Comparison of ENCODE assay signal across 13 cellular contexts in the genomic region with DNA sequence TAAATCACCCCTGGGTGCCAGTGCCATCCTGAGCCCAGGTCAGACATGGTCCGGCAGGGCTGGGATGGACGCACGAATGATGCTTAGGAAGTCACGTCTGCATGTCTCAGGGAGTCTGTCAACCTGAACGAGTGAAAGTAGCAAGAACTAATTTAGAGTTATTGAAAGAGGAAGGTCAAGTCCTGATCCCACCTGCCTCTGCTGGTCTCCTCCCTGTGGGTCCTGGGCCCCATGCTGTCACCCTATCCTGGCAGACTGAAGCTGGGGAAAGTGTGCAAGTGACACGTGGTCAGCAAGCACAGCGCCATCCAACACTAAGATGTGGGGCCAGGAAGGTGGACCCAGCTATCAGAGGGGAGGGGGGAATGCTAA. TPM values are rescaled to one million over a fixed set of nuclear protein-coding genes. Genes with fewer than 3 reads are reported as not detected.
DNase-seq lines count a peak whose midpoint lies in the region; ATAC-seq, FAIRE-seq and TF ChIP-seq lines count a peak whose summit lies in the region.
"Had no signal": no experiment of that assay in that cellular context is flagged by ENCODE, and none has a peak within 500 bp of the region (broad histone marks: within the 10 kb centered on the region; RNA-seq: fewer than 3 reads in every experiment).

No MANE protein-coding gene starts in this region.

- H3K9me3 ChIP-seq in GM12878 (replicated peaks; ENCODE audit: control insufficient read depth, insufficient read depth, low read length): no peaks in the 10 kb centered on the region
- no peaks in the 10 kb centered on the region for H3K9me3 ChIP-seq in thyroid gland

- DNase-seq in GM20000 (ENCODE audit: low spot score) (peak; percentile 82), GM12878 (ENCODE audit: low read depth, low spot score) (peak; percentile 89), thyroid gland (no peak), GM19240 (ENCODE audit: insufficient read length, low spot score) (no peak), T-helper 1 cell (no peak)
- DNase-seq in stimulated activated CD4-positive, alpha-beta T cell treated with anti-CD3 and anti-CD28 coated beads, Interleukin-1b, Interleukin-23, amount 100 ng/mL, for 48 hours: no peak
- DNase-seq: activated T-cell treated with anti-CD3 and anti-CD28 coated beads, Interleukin-2, amount 50 U/mL, for 1 hour; SIG-M5; WERI-Rb-1 had no signal

- H2AFZ ChIP-seq in GM12878 (ENCODE audit: control insufficient read depth, low read depth, low read length): peak overlapping the region; percentile 64

- TF ChIP-seq POLR2A in GM12878 (IDR thresholded peaks at IDR 0.05; ENCODE audit: low read depth, low read length) (peak; percentile 61; the same call in 1 of the 2 replicates), thyroid gland (IDR thresholded peaks at IDR 0.05) (no peak)

- no peak for TF ChIP-seq RAD21 in GM12878 (IDR thresholded peaks at IDR 0.05; ENCODE audit: insufficient read depth, low read depth, low read length)

- peak in 1 of 2 experiments; percentile 37; a peak in 1 of 4 replicates for TF ChIP-seq EP300 in GM12878 (IDR thresholded peaks at IDR 0.05; ENCODE audit: borderline replicate concordance in 1 of 2, control insufficient read depth in 1 of 2, low read depth in 2 of 2, low read length in 2 of 2)

- peaks cover 40% of the 10 kb centered on the region for H3K79me2 ChIP-seq in GM12878 (ENCODE audit: control insufficient read depth, insufficient read depth, low read length)

- peak overlapping the region; percentile 87 for H3K4me3 ChIP-seq in GM12878
- no peak overlapping the region for H3K4me3 ChIP-seq in thyroid gland (replicated peaks in 1 of 3)

- peak overlapping the region; percentile 87 for H3K9ac ChIP-seq in GM12878 (ENCODE audit: control insufficient read depth, insufficient read depth, low read length)

- RAD21 ChIA-PET in GM12878 (lab: Charles Lee; ENCODE audit: unreplicated experiment): interaction anchor here (0.6 to 5.4 kb wide), 9 partner anchors 8 to 320 kb away, joined by 3 to 56 read pairs (median 4); no protein-coding TSS in a partner anchor

- POLR2A ChIA-PET in GM12878 (lab: Charles Lee): interaction anchor here (0.6 to 5.8 kb wide), 8 partner anchors 8 to 191 kb away, joined by 3 to 58 read pairs (median 6); no protein-coding TSS in a partner anchor

- H3K36me3 ChIP-seq in GM12878 (ENCODE audit: control insufficient read depth in 2 of 2, insufficient read depth in 2 of 2, low read length in 1 of 2) (no peaks in the 10 kb centered on the region), thyroid gland (no peaks in the 10 kb centered on the region)
- H3K36me3 ChIP-seq: WERI-Rb-1 had no signal

- intact Hi-C loops in GM12878 (cut with micrococcal nuclease; ENCODE audit: unreplicated experiment) (loop anchor here (5.0 to 10.0 kb wide), 2 partner anchors 130 to 272 kb away; a partner anchor contains a TSS), thyroid gland (cut with DNase I) (no loop called here)

- SMC1A ChIA-PET in GM12878 (lab: Charles Lee; ENCODE audit: uncharacterized antibody, unreplicated experiment): interaction anchor here (0.6 to 7.6 kb wide), 12 partner anchors 9 to 418 kb away, joined by 3 to 42 read pairs (median 3); no protein-coding TSS in a partner anchor

- ATAC-seq in GM18499 (IDR thresholded peaks at IDR 0.05; ENCODE audit: insufficient read depth, unreplicated experiment) (peak; percentile 66), HG02973 (IDR thresholded peaks at IDR 0.05; ENCODE audit: unreplicated experiment) (peak; percentile 44), GM12878 (peak; percentile 60)

- H3K4me1 ChIP-seq in GM12878 (ENCODE audit: control insufficient read depth, insufficient read depth, low read length) (peaks cover 32% of the 10 kb centered on the region), thyroid gland (peaks cover 5% of the 10 kb centered on the region in 2 donors)

- no TSS peak for BruUV-seq in GM12878 (replicated peaks; lab: Mats Ljungman, UMichigan)

- peak overlapping the region; percentile 96 for H3K4me2 ChIP-seq in GM12878 (ENCODE audit: control insufficient read depth, insufficient read depth)

- H3K27me3 ChIP-seq in GM12878 (replicated peaks in 1 of 2; ENCODE audit: control insufficient read depth in 2 of 2, insufficient read depth in 2 of 2, low read length in 1 of 2) (no peaks in the 10 kb centered on the region), thyroid gland (no peaks in the 10 kb centered on the region)

- peak; percentile 78 for FAIRE-seq in GM12878 (lab: Jason Lieb, UNC)
- FAIRE-seq: G401.6 had no signal

- CTCF ChIA-PET in GM12878 (lab: Yijun Ruan, JAX): interaction anchor here (0.6 to 7.5 kb wide), 7 partner anchors 13 to 524 kb away, joined by 3 to 74 read pairs (median 7); no protein-coding TSS in a partner anchor

- TF ChIP-seq CTCF in GM20000 (IDR thresholded peaks at IDR 0.05; ENCODE audit: extremely low read depth, missing control alignments): no peak
- TF ChIP-seq CTCF in GM12878 (IDR thresholded peaks at IDR 0.05 in 2 of 3, conservative IDR thresholded peaks at IDR 0.05 in 1 of 3; ENCODE audit: control insufficient read depth in 2 of 3, extremely low read depth in 1 of 3, insufficient read depth in 1 of 3, low read depth in 3 of 3, low read length in 3 of 3): no peak
- no peak for TF ChIP-seq CTCF in thyroid gland (IDR thresholded peaks at IDR 0.05)

- no peaks in the 10 kb centered on the region for H4K20me1 ChIP-seq in GM12878 (ENCODE audit: control insufficient read depth, insufficient read depth)

- H3K27ac ChIP-seq in GM12878 (ENCODE audit: control insufficient read depth, insufficient read depth) (peak overlapping the region; percentile 91), thyroid gland (no peak overlapping the region)
- H3K27ac ChIP-seq: epithelial cell of prostate had no signal

- 2% methylated on average over 7 of the region's 7 CpGs for WGBS in GM12878 (ENCODE audit: insufficient coverage, insufficient replicate concordance, low lambda C conversion rate, missing lambda C conversion rate)
- 78 to 83% methylated on average over 7 of the region's 7 CpGs for WGBS in thyroid gland, 2 donors

- in situ Hi-C loops in GM12878 (cut with MboI): no loop called here

TF ChIP-seq in GM12878, 131 proteins besides CTCF, POLR2A, EP300 and RAD21 (continues in another document):
- TF ChIP-seq TBL1XR1 (IDR thresholded peaks at IDR 0.05; ENCODE audit: low read depth, low read length) (no peak), ASH2L (IDR thresholded peaks at IDR 0.05; ENCODE audit: borderline replicate concordance, low read depth) (no peak), GABPA (IDR thresholded peaks at IDR 0.05; ENCODE audit: low read depth) (no peak), TAF1 (IDR thresholded peaks at IDR 0.05; ENCODE audit: borderline replicate concordance, low read depth, low read length) (peak; percentile 29; the same call in 1 of the 2 replicates), TCF3 (IDR thresholded peaks at IDR 0.05; ENCODE audit: borderline replicate concordance, insufficient read depth, low read depth, low read length) (no peak), RAD51 (IDR thresholded peaks at IDR 0.05) (peak; percentile 83; the same call in 1 of the 2 replicates)
- TF ChIP-seq, protein P1, sequence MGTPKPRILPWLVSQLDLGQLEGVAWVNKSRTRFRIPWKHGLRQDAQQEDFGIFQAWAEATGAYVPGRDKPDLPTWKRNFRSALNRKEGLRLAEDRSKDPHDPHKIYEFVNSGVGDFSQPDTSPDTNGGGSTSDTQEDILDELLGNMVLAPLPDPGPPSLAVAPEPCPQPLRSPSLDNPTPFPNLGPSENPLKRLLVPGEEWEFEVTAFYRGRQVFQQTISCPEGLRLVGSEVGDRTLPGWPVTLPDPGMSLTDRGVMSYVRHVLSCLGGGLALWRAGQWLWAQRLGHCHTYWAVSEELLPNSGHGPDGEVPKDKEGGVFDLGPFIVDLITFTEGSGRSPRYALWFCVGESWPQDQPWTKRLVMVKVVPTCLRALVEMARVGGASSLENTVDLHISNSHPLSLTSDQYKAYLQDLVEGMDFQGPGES (IDR thresholded peaks at IDR 0.05): no peak
- TF ChIP-seq, protein P2, sequence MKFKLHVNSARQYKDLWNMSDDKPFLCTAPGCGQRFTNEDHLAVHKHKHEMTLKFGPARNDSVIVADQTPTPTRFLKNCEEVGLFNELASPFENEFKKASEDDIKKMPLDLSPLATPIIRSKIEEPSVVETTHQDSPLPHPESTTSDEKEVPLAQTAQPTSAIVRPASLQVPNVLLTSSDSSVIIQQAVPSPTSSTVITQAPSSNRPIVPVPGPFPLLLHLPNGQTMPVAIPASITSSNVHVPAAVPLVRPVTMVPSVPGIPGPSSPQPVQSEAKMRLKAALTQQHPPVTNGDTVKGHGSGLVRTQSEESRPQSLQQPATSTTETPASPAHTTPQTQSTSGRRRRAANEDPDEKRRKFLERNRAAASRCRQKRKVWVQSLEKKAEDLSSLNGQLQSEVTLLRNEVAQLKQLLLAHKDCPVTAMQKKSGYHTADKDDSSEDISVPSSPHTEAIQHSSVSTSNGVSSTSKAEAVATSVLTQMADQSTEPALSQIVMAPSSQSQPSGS (IDR thresholded peaks at IDR 0.05; ENCODE audit: low read length): no peak
- TF ChIP-seq, protein P3, sequence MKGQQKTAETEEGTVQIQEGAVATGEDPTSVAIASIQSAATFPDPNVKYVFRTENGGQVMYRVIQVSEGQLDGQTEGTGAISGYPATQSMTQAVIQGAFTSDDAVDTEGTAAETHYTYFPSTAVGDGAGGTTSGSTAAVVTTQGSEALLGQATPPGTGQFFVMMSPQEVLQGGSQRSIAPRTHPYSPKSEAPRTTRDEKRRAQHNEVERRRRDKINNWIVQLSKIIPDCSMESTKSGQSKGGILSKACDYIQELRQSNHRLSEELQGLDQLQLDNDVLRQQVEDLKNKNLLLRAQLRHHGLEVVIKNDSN (IDR thresholded peaks at IDR 0.05; ENCODE audit: borderline replicate concordance, extremely low read length, insufficient read depth, low read depth, low read length): no peak

RNA-seq across cellular contexts. Expression of a gene that starts 26.1 kb away (rescaled TPM):
- 3.4 and 3.5 TPM in 2 replicates for total RNA-seq in GM12878 (2013; cell fraction: nucleolus; rRNA removed)
- total RNA-seq in GM12878 (2014; rRNA removed) (0.11 and 0.23 TPM in 2 replicates), GM12878 (2014; rRNA removed; fragmentation: Illumina TruSeq; extraction: Trizol) (0.04 and 0.05 TPM in 2 replicates), GM12878 (2021) (0.08 TPM in 1 of 2 replicates, not detected in the other), thyroid gland (10 to 100 TPM; 17.2 to 28.1 (median 23.6) TPM)
- 0.12 TPM for polyA plus RNA-seq in GM12878 (2011; ENCODE audit: low read depth)
- polyA plus RNA-seq in GM12878 (2011; rRNA removed) (0.29 and 0.62 TPM in 2 replicates), GM12878 (2014; fragmentation: Illumina TruSeq; extraction: Trizol) (0.05 TPM in 1 of 2 replicates, not detected in the other), GM12878 (2014; fragmentation: Nextera tagmentation; extraction: Ambion mirVana) (not detected), GM12878 (2014; rRNA removed) (0.04 and 0.05 TPM in 2 replicates), GM12878 (2016; fragmentation: Nextera tagmentation; extraction: Ambion mirVana) (not detected)
- 0.46 and 0.59 TPM in 2 replicates for polyA plus RNA-seq in GM12878 (2011; cell fraction: cytosol; rRNA removed)
- 0.97 and 1.3 TPM in 2 replicates for polyA plus RNA-seq in GM12878 (2011; cell fraction: nucleus; rRNA removed)
- polyA plus RNA-seq in GM12878 (2012): 0.28 and 0.35 TPM in 2 replicates
- polyA minus RNA-seq in GM12878 (2011; rRNA and poly(A)+ RNA removed): 2.4 TPM in 2 replicates
- 0.31 and 0.80 TPM in 2 replicates for polyA minus RNA-seq in GM12878 (2011; cell fraction: cytosol; rRNA and poly(A)+ RNA removed)
- polyA minus RNA-seq in GM12878 (2011; cell fraction: nucleus; rRNA and poly(A)+ RNA removed): 3.1 and 3.7 TPM in 2 replicates

Comparison
In these comparisons a context has a peak if more than half of its experiments do, and no peak if none do; other contexts are left out.
1. DNase-seq: peak in GM20000 (single experiment) and GM12878 (single experiment); none in thyroid gland (0 of 2), stimulated activated CD4-positive, alpha-beta T cell treated with anti-CD3 and anti-CD28 coated beads, Interleukin-1b, Interleukin-23, amount 100 ng/mL, for 48 hours (single experiment), GM19240 (single experiment) and T-helper 1 cell (0 of 5).
2. RNA of a gene that starts 26.1 kb away (total RNA-seq): 17.2 to 28.1 TPM in thyroid gland; 0.04 to 3.5 TPM in GM12878; every median in the first group is over 4 times any median in the second.
3. Peak in every context shown above with its lines, with median percentiles within 50 percentile points of each other: ATAC-seq.